ENCODE assay signal across 8 cellular contexts in genomic region chr1:109214695-109215623, GRCh38. TPM values are rescaled to one million over a fixed set of nuclear protein-coding genes. Genes with fewer than 3 reads are reported as not detected.
DNase-seq lines count a peak whose midpoint lies in the region; ATAC-seq and TF ChIP-seq lines count a peak whose summit lies in the region.

No MANE protein-coding gene starts in this region.

- H3K9ac ChIP-seq in endodermal cell (ENCODE audit: extremely low read depth, low read length, poor library complexity, severe bottlenecking) = peak overlapping the region; percentile 93

- H3K9me3 ChIP-seq in endodermal cell (ENCODE audit: control insufficient read depth, low read length) (no peaks in the 10 kb centered on the region), mononuclear cell (ENCODE audit: low read depth, low read length) (no peaks in the 10 kb centered on the region)

- 17 to 23% methylated on average over 12 to 13 of the region's 13 CpGs for WGBS in endodermal cell (ENCODE audit: insufficient coverage in 1 of 2, insufficient read length in 1 of 2), 2 experiments

- H3K4me3 ChIP-seq in GM23338 = peak overlapping the region; percentile 78
- peak overlapping the region; percentile 98 for H3K4me3 ChIP-seq in endodermal cell (ENCODE audit: low read length)
- peak overlapping the region; percentile 99 for H3K4me3 ChIP-seq in mononuclear cell (ENCODE audit: low read length)

- DNase-seq in AML-193 (lab: John Stamatoyannopoulos, UW) (peak; percentile 21 to 31), GM23338 (ENCODE audit: low spot score) (peak; percentile 59), NCI-H2227 (lab: John Stamatoyannopoulos, UW; ENCODE audit: unreplicated experiment) (peak; percentile 71), endodermal cell (no peak), superior temporal gyrus (ENCODE audit: extremely low spot score) (peak; percentile 47)
- DNase-seq in activated CD4-positive, alpha-beta T cell treated with anti-CD3 and anti-CD28 coated beads, Interleukin-2, amount 50 U/mL, for 24 hours (ENCODE audit: low read depth in 1 of 2, low spot score in 1 of 2) = peak; percentile 6 to 26

- H3K4me1 Mint-ChIP-seq in GM23338 = peaks cover 19% of the 10 kb centered on the region
- peaks cover 10% of the 10 kb centered on the region for H3K4me1 Mint-ChIP-seq in endodermal cell

- H3K27me3 ChIP-seq in GM23338 (ENCODE audit: insufficient read depth) = no peaks in the 10 kb centered on the region
- no peaks in the 10 kb centered on the region for H3K27me3 ChIP-seq in endodermal cell (ENCODE audit: control insufficient read depth, insufficient read depth, low read length, poor library complexity, severe bottlenecking)
- no peaks in the 10 kb centered on the region for H3K27me3 ChIP-seq in mononuclear cell (ENCODE audit: insufficient read depth, low read length)

- H3K4me3 Mint-ChIP-seq in GM23338 (peak overlapping the region; percentile 88), endodermal cell (peak overlapping the region; percentile 99)

- H3F3A ChIP-seq in GM23338 (replicated peaks; ENCODE audit: low read depth) = 0 out of 2 replicates have a peak, but pooled peaks cover 3% of the 10 kb centered on the region

- H3K4me1 ChIP-seq in GM23338 (ENCODE audit: insufficient read depth) (peaks cover 13% of the 10 kb centered on the region), endodermal cell (ENCODE audit: control insufficient read depth, insufficient read depth, low read length) (peaks cover 7% of the 10 kb centered on the region), mononuclear cell (ENCODE audit: insufficient read depth, low read length) (peaks cover 31% of the 10 kb centered on the region)

- peaks cover 58% of the 10 kb centered on the region for H3K79me2 ChIP-seq in GM23338 (replicated peaks; ENCODE audit: insufficient read depth)

- H3K27me3 Mint-ChIP-seq in GM23338 (ENCODE audit: insufficient read depth, low read depth, poor library complexity) (peaks cover 2% of the 10 kb centered on the region), endodermal cell (ENCODE audit: insufficient read depth) (peaks cover 4% of the 10 kb centered on the region)

- TF ChIP-seq CTCF in GM23338 (conservative IDR thresholded peaks at IDR 0.05; ENCODE audit: low read depth in 2 of 2) (no peak), endodermal cell (conservative IDR thresholded peaks at IDR 0.05) (no peak)

- no peak overlapping the region for H3K27ac ChIP-seq in GM23338 (ENCODE audit: low read depth)
- H3K27ac ChIP-seq in endodermal cell (ENCODE audit: low read depth, low read length) = peak overlapping the region; percentile 89

- ATAC-seq in GM23338 (peak; percentile 23), GM19035 (IDR thresholded peaks at IDR 0.05; ENCODE audit: unreplicated experiment) (no peak)

- peak overlapping the region; percentile 67; the same call in 1 of the 2 replicates for H2AFZ ChIP-seq in GM23338

- H3K36me3 Mint-ChIP-seq in GM23338 (ENCODE audit: low read depth) (peaks cover 44% of the 10 kb centered on the region), endodermal cell (ENCODE audit: low read depth) (peaks cover 10% of the 10 kb centered on the region)

- H3K27ac Mint-ChIP-seq in GM23338 (peak overlapping the region; percentile 95), endodermal cell (peak overlapping the region; percentile 98)

- H3K36me3 ChIP-seq in GM23338 (ENCODE audit: insufficient read depth) (no peaks in the 10 kb centered on the region), endodermal cell (ENCODE audit: control insufficient read depth, insufficient read depth, low read length) (peaks cover 15% of the 10 kb centered on the region)

- H4K20me1 ChIP-seq in GM23338 (replicated peaks; ENCODE audit: insufficient read depth) = peaks cover 12% of the 10 kb centered on the region

- H3K9me3 Mint-ChIP-seq in GM23338 (peaks cover 4% of the 10 kb centered on the region; the same call in 1 of the 3 replicates), endodermal cell (peaks cover 4% of the 10 kb centered on the region)

- no peaks in the 10 kb centered on the region for H3K9me2 ChIP-seq in GM23338 (ENCODE audit: insufficient read depth)

- peak overlapping the region; percentile 86 for H3K4me2 ChIP-seq in GM23338

TF ChIP-seq in GM23338, 12 proteins besides CTCF, POLR2A, EP300 and RAD21 (continues in another document):
- TF ChIP-seq POLR2AphosphoS5 (IDR thresholded peaks at IDR 0.05; ENCODE audit: low read depth) (0 out of 2 replicates have a peak, but pooled peaks have one; percentile 25), ZNF462 (CRISPR knock-in tag; IDR thresholded peaks at IDR 0.05) (no peak)

RNA-seq across cellular contexts. Expression of gene SARS1, which starts 1.2 kb away (rescaled TPM):
- 166 and 168 TPM in 2 replicates for total RNA-seq in GM23338 (2014; rRNA removed; shearing (Covaris generic))
- polyA plus RNA-seq in GM23338 (2016; fragmentation: Nextera tagmentation; extraction: Ambion mirVana) = 125 and 141 TPM in 2 replicates
- total RNA-seq in endodermal cell (100 to 1,000 TPM; 100 to 101 TPM), mononuclear cell (87.1 TPM)
- 159 TPM for polyA plus RNA-seq in endodermal cell (2013, experiment 1 of 2)
- polyA plus RNA-seq in endodermal cell (2013, experiment 2 of 2) = 128 TPM

RNA-seq across cellular contexts. Expression of gene CELSR2, which starts 34.4 kb away (rescaled TPM):
- total RNA-seq in GM23338 (2014; rRNA removed; shearing (Covaris generic)) = 30.4 and 35.1 TPM in 2 replicates
- polyA plus RNA-seq in GM23338 (2016; fragmentation: Nextera tagmentation; extraction: Ambion mirVana) = 11.1 and 11.2 TPM in 2 replicates
- total RNA-seq in endodermal cell (10 to 100 TPM; 16.1 to 20.2 TPM), mononuclear cell (1.4 TPM)
- 72.5 TPM for polyA plus RNA-seq in endodermal cell (2013, experiment 1 of 2)
- polyA plus RNA-seq in endodermal cell (2013, experiment 2 of 2) = 63.1 TPM
